ENCODE assay signal across 1 cellular context in the genomic region with DNA sequence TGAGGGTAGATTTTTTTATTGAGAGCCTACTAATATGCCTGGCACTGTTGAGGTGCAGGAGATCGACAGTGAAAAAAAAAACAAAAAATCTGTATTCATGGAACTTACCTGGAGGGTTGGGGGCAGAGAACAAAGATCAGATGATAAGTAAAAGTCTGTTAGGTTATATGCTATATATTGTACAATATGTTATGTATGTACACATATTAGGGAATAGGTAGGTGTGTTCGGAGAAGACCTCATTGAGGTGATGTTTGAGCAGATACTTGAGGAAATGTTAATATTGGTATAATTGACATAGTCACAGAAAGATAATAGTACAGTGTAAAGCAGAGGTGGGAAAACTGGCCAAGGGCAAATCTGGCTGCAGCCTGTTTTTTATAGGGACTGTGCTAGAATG.
TF ChIP-seq lines count a peak whose summit lies in the region.

No MANE protein-coding gene starts in this region.

TF ChIP-seq in K562, 482 proteins besides CTCF, POLR2A, EP300 and RAD21:
- peak; percentile 56; the same call in 1 of the 2 replicates for TF ChIP-seq POLR2AphosphoS2 (IDR thresholded peaks at IDR 0.05; ENCODE audit: low read length)
- TF ChIP-seq, protein P1, sequence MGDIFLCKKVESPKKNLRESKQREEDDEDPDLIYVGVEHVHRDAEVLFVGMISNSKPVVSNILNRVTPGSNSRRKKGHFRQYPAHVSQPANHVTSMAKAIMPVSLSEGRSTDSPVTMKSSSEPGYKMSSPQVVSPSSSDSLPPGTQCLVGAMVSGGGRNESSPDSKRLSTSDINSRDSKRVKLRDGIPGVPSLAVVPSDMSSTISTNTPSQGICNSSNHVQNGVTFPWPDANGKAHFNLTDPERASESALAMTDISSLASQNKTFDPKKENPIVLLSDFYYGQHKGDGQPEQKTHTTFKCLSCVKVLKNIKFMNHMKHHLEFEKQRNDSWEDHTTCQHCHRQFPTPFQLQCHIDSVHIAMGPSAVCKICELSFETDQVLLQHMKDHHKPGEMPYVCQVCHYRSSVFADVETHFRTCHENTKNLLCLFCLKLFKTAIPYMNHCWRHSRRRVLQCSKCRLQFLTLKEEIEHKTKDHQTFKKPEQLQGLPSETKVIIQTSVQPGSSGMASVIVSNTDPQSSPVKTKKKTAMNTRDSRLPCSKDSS (IDR thresholded peaks at IDR 0.05; ENCODE audit: low read depth, partially characterized antibody): no peak
